In the genomic region with DNA sequence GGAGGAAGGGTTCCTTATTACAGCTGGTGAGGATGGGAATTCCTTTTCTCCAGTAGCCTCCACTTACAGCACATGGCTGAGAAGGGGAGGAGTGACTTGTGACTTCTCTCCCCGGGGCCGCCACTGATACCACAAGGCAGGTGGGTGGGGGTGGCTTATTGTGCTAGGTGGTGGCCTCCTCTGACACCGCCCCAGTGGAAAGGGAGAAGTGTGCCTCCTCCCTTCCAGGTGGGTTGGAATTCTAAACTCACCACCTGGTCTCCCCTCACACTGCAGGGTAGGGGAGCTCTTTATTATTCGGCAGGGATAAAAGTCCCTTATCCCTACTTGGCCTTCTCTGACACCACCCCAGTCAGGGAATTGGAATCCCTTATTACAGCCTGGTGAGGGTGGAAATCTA, we compare ENCODE assay signal across 25 cellular contexts.
"Had no signal": no experiment of that assay in that cellular context is flagged by ENCODE, and none has a peak within 500 bp of the region (broad histone marks: within the 10 kb centered on the region; RNA-seq: fewer than 3 reads in every experiment).

No MANE protein-coding gene starts in this region.

- H3K9me3 Mint-ChIP-seq: activated B cell treated with CpG ODN at 0.5 μM for 24 hours; activated CD4-positive, alpha-beta T cell treated with anti-CD3 and anti-CD28 coated beads, Interleukin-2, amount 10 ng/mL, durations not matched to agents 24 days and 14 days; activated naive CD4-positive, alpha-beta T cell treated with anti-CD3 and anti-CD28 coated beads, Interleukin-2, amount 50 U/mL, for 72 hours; activated naive CD8-positive, alpha-beta T cell treated with anti-CD3 and anti-CD28 coated beads, Interleukin-2, amount 50 U/mL, for 24 hours; activated T-cell treated with anti-CD3 and anti-CD28 coated beads, Interleukin-2, amount 50 U/mL, for 4 hours; T-helper 1 cell treated with Interleukin-12 subunit alpha and Interleukin-12 subunit beta and Interleukin-4 antibody, amounts not matched to agents 30 μg/mL and 1 μg/mL, for 36 hours had no signal

- H3K36me3 ChIP-seq: brain microvascular endothelial cell, cardiac muscle cell had no signal

- H3K4me1 Mint-ChIP-seq: activated CD4-positive, alpha-beta T cell treated with anti-CD3 and anti-CD28 coated beads, Interleukin-2, amount 10 ng/mL, durations not matched to agents 24 days and 14 days; activated CD8-positive, alpha-beta memory T cell treated with anti-CD3 and anti-CD28 coated beads, Interleukin-2, amount 10 ng/mL, durations not matched to agents 7 days and 5 days had no signal

- H3K4me3 ChIP-seq: cardiac muscle cell had no signal

- H3K27ac ChIP-seq: brain microvascular endothelial cell, cardiac muscle cell had no signal

- H3K27ac Mint-ChIP-seq: activated B cell treated with CpG ODN at 0.5 μM for 24 hours; activated CD4-positive, alpha-beta T cell treated with anti-CD3 and anti-CD28 coated beads, Interleukin-2, amount 10 ng/mL, durations not matched to agents 24 days and 14 days; activated CD8-positive, alpha-beta memory T cell treated with anti-CD3 and anti-CD28 coated beads, Interleukin-2, amount 10 ng/mL, durations not matched to agents 7 days and 5 days; activated naive CD4-positive, alpha-beta T cell treated with anti-CD3 and anti-CD28 coated beads, Interleukin-2, amount 50 U/mL, for 72 hours; activated naive CD8-positive, alpha-beta T cell treated with anti-CD3 and anti-CD28 coated beads, Interleukin-2, amount 50 U/mL, for 24 hours; T-helper 1 cell treated with Interleukin-12 subunit alpha and Interleukin-12 subunit beta and Interleukin-4 antibody, amounts not matched to agents 30 μg/mL and 1 μg/mL, for 36 hours had no signal

- H3K27me3 Mint-ChIP-seq: activated CD8-positive, alpha-beta memory T cell treated with anti-CD3 and anti-CD28 coated beads, Interleukin-2, amount 10 ng/mL, durations not matched to agents 7 days and 5 days; activated naive CD8-positive, alpha-beta T cell treated with anti-CD3 and anti-CD28 coated beads, Interleukin-2, amount 50 U/mL, for 24 hours had no signal

- H3K27me3 ChIP-seq: brain microvascular endothelial cell, cardiac muscle cell had no signal

- DNase-seq: activated B cell treated with CpG ODN at 0.5 μM for 24 hours; activated CD4-positive, alpha-beta T cell treated with anti-CD3 and anti-CD28 coated beads for 1 hour; activated CD4-positive, alpha-beta T cell treated with anti-CD3 and anti-CD28 coated beads, Interleukin-2, amount 10 ng/mL, durations not matched to agents 24 days and 14 days; activated CD4-positive, alpha-beta T cell treated with anti-CD3 and anti-CD28 coated beads, Interleukin-2, amount 50 U/mL, for 48 hours; activated CD8-positive, alpha-beta memory T cell treated with anti-CD3 and anti-CD28 coated beads, Interleukin-2, amount 10 ng/mL, durations not matched to agents 7 days and 5 days; activated effector memory CD4-positive, alpha-beta T cell treated with anti-CD3 and anti-CD28 coated beads, Interleukin-2, amount 50 U/mL, for 16 hours; activated naive CD4-positive, alpha-beta T cell treated with Interleukin-2 at 50 U/mL for 16 hours; activated naive CD8-positive, alpha-beta T cell treated with anti-CD3 and anti-CD28 coated beads, Interleukin-2, amount 50 U/mL, for 24 hours; activated T-cell treated with anti-CD3 and anti-CD28 coated beads, Interleukin-2, amount 50 U/mL, for 4 hours; amniotic stem cell; brain microvascular endothelial cell; Karpas-422; MM.1S; NCI-H1105; NCI-H1436; NCI-H1694 treated with DMSO at 0.1 percent for 48 hours; NCI-H2029 treated with DMSO at 0.1 percent for 48 hours; NCI-H345; NCI-H510A; NCI-H526 treated with DMSO at 0.1 percent for 48 hours; PC-3; SHP77 treated with DMSO at 0.1 percent for 48 hours had no signal

- H3K36me3 Mint-ChIP-seq: activated CD8-positive, alpha-beta memory T cell treated with anti-CD3 and anti-CD28 coated beads, Interleukin-2, amount 10 ng/mL, durations not matched to agents 7 days and 5 days; activated naive CD4-positive, alpha-beta T cell treated with anti-CD3 and anti-CD28 coated beads, Interleukin-2, amount 50 U/mL, for 72 hours had no signal

- H3K4me3 Mint-ChIP-seq: activated B cell treated with CpG ODN at 0.5 μM for 24 hours; activated CD4-positive, alpha-beta T cell treated with anti-CD3 and anti-CD28 coated beads, Interleukin-2, amount 10 ng/mL, durations not matched to agents 24 days and 14 days; activated CD8-positive, alpha-beta memory T cell treated with anti-CD3 and anti-CD28 coated beads, Interleukin-2, amount 10 ng/mL, durations not matched to agents 7 days and 5 days; activated naive CD8-positive, alpha-beta T cell treated with anti-CD3 and anti-CD28 coated beads, Interleukin-2, amount 50 U/mL, for 24 hours; activated T-cell treated with anti-CD3 and anti-CD28 coated beads, Interleukin-2, amount 50 U/mL, for 4 hours; T-helper 1 cell treated with Interleukin-12 subunit alpha and Interleukin-12 subunit beta and Interleukin-4 antibody, amounts not matched to agents 30 μg/mL and 1 μg/mL, for 36 hours had no signal
